Comparison of ENCODE assay signal across 1 cellular context in the genomic region with DNA sequence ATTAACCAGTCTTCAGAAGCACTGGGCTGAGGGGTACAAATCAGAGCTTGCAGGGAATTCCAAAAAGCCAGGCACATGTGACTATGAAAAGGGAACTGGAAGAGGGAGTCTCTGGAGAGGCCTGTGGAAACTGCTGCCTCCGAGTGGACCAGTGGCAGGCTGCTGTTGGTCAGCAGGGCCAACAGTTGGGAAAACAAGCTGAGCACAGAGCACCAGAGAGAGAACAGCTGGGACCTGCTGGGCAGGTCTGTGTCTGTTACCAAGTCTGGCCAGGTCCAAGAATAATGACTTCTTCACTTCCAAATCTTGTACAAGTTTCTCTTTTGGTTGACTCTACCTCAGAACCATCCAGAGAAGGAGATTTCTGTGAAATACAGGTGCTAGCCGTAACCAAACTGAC.
TF ChIP-seq lines count a peak whose summit lies in the region.

No MANE protein-coding gene starts in this region.

TF ChIP-seq in GM12878, 131 proteins besides CTCF, POLR2A, EP300 and RAD21 (continued from another document):
- TF ChIP-seq, protein P1, sequence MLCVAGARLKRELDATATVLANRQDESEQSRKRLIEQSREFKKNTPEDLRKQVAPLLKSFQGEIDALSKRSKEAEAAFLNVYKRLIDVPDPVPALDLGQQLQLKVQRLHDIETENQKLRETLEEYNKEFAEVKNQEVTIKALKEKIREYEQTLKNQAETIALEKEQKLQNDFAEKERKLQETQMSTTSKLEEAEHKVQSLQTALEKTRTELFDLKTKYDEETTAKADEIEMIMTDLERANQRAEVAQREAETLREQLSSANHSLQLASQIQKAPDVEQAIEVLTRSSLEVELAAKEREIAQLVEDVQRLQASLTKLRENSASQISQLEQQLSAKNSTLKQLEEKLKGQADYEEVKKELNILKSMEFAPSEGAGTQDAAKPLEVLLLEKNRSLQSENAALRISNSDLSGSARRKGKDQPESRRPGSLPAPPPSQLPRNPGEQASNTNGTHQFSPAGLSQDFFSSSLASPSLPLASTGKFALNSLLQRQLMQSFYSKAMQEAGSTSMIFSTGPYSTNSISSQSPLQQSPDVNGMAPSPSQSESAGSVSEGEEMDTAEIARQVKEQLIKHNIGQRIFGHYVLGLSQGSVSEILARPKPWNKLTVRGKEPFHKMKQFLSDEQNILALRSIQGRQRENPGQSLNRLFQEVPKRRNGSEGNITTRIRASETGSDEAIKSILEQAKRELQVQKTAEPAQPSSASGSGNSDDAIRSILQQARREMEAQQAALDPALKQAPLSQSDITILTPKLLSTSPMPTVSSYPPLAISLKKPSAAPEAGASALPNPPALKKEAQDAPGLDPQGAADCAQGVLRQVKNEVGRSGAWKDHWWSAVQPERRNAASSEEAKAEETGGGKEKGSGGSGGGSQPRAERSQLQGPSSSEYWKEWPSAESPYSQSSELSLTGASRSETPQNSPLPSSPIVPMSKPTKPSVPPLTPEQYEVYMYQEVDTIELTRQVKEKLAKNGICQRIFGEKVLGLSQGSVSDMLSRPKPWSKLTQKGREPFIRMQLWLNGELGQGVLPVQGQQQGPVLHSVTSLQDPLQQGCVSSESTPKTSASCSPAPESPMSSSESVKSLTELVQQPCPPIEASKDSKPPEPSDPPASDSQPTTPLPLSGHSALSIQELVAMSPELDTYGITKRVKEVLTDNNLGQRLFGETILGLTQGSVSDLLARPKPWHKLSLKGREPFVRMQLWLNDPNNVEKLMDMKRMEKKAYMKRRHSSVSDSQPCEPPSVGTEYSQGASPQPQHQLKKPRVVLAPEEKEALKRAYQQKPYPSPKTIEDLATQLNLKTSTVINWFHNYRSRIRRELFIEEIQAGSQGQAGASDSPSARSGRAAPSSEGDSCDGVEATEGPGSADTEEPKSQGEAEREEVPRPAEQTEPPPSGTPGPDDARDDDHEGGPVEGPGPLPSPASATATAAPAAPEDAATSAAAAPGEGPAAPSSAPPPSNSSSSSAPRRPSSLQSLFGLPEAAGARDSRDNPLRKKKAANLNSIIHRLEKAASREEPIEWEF (IDR thresholded peaks at IDR 0.05; ENCODE audit: insufficient replicate concordance, low read depth, low read length), result no peak
- TF ChIP-seq, protein P2, sequence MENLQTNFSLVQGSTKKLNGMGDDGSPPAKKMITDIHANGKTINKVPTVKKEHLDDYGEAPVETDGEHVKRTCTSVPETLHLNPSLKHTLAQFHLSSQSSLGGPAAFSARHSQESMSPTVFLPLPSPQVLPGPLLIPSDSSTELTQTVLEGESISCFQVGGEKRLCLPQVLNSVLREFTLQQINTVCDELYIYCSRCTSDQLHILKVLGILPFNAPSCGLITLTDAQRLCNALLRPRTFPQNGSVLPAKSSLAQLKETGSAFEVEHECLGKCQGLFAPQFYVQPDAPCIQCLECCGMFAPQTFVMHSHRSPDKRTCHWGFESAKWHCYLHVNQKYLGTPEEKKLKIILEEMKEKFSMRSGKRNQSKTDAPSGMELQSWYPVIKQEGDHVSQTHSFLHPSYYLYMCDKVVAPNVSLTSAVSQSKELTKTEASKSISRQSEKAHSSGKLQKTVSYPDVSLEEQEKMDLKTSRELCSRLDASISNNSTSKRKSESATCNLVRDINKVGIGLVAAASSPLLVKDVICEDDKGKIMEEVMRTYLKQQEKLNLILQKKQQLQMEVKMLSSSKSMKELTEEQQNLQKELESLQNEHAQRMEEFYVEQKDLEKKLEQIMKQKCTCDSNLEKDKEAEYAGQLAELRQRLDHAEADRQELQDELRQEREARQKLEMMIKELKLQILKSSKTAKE (IDR thresholded peaks at IDR 0.05; ENCODE audit: low read depth, poor library complexity, severe bottlenecking), result no peak
- TF ChIP-seq, protein P3, sequence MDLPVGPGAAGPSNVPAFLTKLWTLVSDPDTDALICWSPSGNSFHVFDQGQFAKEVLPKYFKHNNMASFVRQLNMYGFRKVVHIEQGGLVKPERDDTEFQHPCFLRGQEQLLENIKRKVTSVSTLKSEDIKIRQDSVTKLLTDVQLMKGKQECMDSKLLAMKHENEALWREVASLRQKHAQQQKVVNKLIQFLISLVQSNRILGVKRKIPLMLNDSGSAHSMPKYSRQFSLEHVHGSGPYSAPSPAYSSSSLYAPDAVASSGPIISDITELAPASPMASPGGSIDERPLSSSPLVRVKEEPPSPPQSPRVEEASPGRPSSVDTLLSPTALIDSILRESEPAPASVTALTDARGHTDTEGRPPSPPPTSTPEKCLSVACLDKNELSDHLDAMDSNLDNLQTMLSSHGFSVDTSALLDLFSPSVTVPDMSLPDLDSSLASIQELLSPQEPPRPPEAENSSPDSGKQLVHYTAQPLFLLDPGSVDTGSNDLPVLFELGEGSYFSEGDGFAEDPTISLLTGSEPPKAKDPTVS (IDR thresholded peaks at IDR 0.05; ENCODE audit: low read depth, low read length), result no peak
- TF ChIP-seq IKZF2 (IDR thresholded peaks at IDR 0.05), result no peak
- TF ChIP-seq, protein P4, sequence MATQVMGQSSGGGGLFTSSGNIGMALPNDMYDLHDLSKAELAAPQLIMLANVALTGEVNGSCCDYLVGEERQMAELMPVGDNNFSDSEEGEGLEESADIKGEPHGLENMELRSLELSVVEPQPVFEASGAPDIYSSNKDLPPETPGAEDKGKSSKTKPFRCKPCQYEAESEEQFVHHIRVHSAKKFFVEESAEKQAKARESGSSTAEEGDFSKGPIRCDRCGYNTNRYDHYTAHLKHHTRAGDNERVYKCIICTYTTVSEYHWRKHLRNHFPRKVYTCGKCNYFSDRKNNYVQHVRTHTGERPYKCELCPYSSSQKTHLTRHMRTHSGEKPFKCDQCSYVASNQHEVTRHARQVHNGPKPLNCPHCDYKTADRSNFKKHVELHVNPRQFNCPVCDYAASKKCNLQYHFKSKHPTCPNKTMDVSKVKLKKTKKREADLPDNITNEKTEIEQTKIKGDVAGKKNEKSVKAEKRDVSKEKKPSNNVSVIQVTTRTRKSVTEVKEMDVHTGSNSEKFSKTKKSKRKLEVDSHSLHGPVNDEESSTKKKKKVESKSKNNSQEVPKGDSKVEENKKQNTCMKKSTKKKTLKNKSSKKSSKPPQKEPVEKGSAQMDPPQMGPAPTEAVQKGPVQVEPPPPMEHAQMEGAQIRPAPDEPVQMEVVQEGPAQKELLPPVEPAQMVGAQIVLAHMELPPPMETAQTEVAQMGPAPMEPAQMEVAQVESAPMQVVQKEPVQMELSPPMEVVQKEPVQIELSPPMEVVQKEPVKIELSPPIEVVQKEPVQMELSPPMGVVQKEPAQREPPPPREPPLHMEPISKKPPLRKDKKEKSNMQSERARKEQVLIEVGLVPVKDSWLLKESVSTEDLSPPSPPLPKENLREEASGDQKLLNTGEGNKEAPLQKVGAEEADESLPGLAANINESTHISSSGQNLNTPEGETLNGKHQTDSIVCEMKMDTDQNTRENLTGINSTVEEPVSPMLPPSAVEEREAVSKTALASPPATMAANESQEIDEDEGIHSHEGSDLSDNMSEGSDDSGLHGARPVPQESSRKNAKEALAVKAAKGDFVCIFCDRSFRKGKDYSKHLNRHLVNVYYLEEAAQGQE (IDR thresholded peaks at IDR 0.05; ENCODE audit: low read depth, low read length), result no peak
- TF ChIP-seq, protein P5, sequence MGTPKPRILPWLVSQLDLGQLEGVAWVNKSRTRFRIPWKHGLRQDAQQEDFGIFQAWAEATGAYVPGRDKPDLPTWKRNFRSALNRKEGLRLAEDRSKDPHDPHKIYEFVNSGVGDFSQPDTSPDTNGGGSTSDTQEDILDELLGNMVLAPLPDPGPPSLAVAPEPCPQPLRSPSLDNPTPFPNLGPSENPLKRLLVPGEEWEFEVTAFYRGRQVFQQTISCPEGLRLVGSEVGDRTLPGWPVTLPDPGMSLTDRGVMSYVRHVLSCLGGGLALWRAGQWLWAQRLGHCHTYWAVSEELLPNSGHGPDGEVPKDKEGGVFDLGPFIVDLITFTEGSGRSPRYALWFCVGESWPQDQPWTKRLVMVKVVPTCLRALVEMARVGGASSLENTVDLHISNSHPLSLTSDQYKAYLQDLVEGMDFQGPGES (IDR thresholded peaks at IDR 0.05), result no peak
- TF ChIP-seq SREBF1 (IDR thresholded peaks at IDR 0.05; ENCODE audit: low read length), result no peak
- TF ChIP-seq CREB1 (IDR thresholded peaks at IDR 0.05; ENCODE audit: low read depth), result no peak
- no peak for TF ChIP-seq LARP7 (IDR thresholded peaks at IDR 0.05)
- no peak for TF ChIP-seq HDAC6 (IDR thresholded peaks at IDR 0.05; ENCODE audit: unreplicated experiment)
- TF ChIP-seq ZNF274 (IDR thresholded peaks at IDR 0.05; ENCODE audit: insufficient read depth, insufficient read length), result no peak
- TF ChIP-seq YBX1 (IDR thresholded peaks at IDR 0.05), result no peak
- TF ChIP-seq CHD2 (IDR thresholded peaks at IDR 0.05; ENCODE audit: borderline replicate concordance, low read depth, low read length), result no peak
- TF ChIP-seq, protein P6, sequence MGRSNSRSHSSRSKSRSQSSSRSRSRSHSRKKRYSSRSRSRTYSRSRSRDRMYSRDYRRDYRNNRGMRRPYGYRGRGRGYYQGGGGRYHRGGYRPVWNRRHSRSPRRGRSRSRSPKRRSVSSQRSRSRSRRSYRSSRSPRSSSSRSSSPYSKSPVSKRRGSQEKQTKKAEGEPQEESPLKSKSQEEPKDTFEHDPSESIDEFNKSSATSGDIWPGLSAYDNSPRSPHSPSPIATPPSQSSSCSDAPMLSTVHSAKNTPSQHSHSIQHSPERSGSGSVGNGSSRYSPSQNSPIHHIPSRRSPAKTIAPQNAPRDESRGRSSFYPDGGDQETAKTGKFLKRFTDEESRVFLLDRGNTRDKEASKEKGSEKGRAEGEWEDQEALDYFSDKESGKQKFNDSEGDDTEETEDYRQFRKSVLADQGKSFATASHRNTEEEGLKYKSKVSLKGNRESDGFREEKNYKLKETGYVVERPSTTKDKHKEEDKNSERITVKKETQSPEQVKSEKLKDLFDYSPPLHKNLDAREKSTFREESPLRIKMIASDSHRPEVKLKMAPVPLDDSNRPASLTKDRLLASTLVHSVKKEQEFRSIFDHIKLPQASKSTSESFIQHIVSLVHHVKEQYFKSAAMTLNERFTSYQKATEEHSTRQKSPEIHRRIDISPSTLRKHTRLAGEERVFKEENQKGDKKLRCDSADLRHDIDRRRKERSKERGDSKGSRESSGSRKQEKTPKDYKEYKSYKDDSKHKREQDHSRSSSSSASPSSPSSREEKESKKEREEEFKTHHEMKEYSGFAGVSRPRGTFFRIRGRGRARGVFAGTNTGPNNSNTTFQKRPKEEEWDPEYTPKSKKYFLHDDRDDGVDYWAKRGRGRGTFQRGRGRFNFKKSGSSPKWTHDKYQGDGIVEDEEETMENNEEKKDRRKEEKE (IDR thresholded peaks at IDR 0.05), result no peak
TF ChIP-seq in GM12878: peak in this region for 0.
